8 cellular contexts compared by ENCODE assay signal in genomic region chr18:61435064-61435652, GRCh38.
A peak's percentile ranks its signal among the peaks of the same experiment; 100 is the strongest.
DNase-seq lines count a peak whose midpoint lies in the region; ATAC-seq and TF ChIP-seq lines count a peak whose summit lies in the region.

No MANE protein-coding gene starts in this region.

- TF ChIP-seq CTCF in astrocyte of the spinal cord (IDR thresholded peaks at IDR 0.05; ENCODE audit: low read depth, low read length) (peak; percentile 59), nephron (IDR thresholded peaks at IDR 0.05; ENCODE audit: unreplicated experiment in 3 of 3) (peak; percentile 34 to 48 (median 35)), gastrocnemius medialis (IDR thresholded peaks at IDR 0.05 in 4 of 5, conservative IDR thresholded peaks at IDR 0.05 in 1 of 5) (peak in 1 of 5 experiments; percentile 13), sigmoid colon (IDR thresholded peaks at IDR 0.05) (no peak)

- H3K4me1 Mint-ChIP-seq in nephron: no peaks in the 10 kb centered on the region

- H3K4me3 ChIP-seq in astrocyte of the spinal cord (ENCODE audit: low read depth, low read length) (no peak overlapping the region), gastrocnemius medialis (no peak overlapping the region), sigmoid colon (no peak overlapping the region)

- WGBS in sigmoid colon, 2 donors: 11 to 46% methylated on average over 3 of the region's 3 CpGs

- in situ Hi-C loops in astrocyte of the spinal cord (cut with HindIII; ENCODE audit: low sequenced_read_pairs) (no loop called here), gastrocnemius medialis (cut with MboI; ENCODE audit: low sequenced_read_pairs in 4 of 4) (loop anchor here in 1 of 4 donors (25.0 kb wide), 1 partner anchor 98 kb away; the partner anchor contains the start of gene CDH20)

- H3K27me3 ChIP-seq in gastrocnemius medialis (no peaks in the 10 kb centered on the region), sigmoid colon (no peaks in the 10 kb centered on the region)

- peak; percentile 88 for ATAC-seq in GM21526 (IDR thresholded peaks at IDR 0.05; ENCODE audit: low FRiP score, unreplicated experiment)
- no peak for ATAC-seq in gastrocnemius medialis

- H3K27me3 Mint-ChIP-seq in nephron (ENCODE audit: low read depth): no peaks in the 10 kb centered on the region

- H3K9me3 ChIP-seq in gastrocnemius medialis (no peaks in the 10 kb centered on the region), sigmoid colon (peaks cover 0 to 4% (median 0%) of the 10 kb centered on the region in 4 donors)

- no peaks in the 10 kb centered on the region for H3K4me1 ChIP-seq in gastrocnemius medialis
- H3K4me1 ChIP-seq in sigmoid colon: no peaks in the 10 kb centered on the region

- H3K27ac ChIP-seq in gastrocnemius medialis: no peak overlapping the region
- no peak overlapping the region for H3K27ac ChIP-seq in sigmoid colon

- DNase-seq in NCI-H146 (lab: John Stamatoyannopoulos, UW): peak; percentile 18
- DNase-seq in NCI-H146 treated with DMSO at 0.1 percent for 48 hours (lab: John Stamatoyannopoulos, UW; ENCODE audit: unreplicated experiment): no peak
- DNase-seq in HT1080 (ENCODE audit: low read depth): peak; percentile 32
- DNase-seq in astrocyte of the spinal cord (ENCODE audit: low read depth, low spot score): no peak
- DNase-seq in gastrocnemius medialis: no peak
- no peak for DNase-seq in sigmoid colon

- H3K27ac Mint-ChIP-seq in nephron: no peak overlapping the region

- TF ChIP-seq EP300 in sigmoid colon (IDR thresholded peaks at IDR 0.05): no peak

- H3K9me3 Mint-ChIP-seq in nephron: no peaks in the 10 kb centered on the region

- no peak overlapping the region for H3K4me3 Mint-ChIP-seq in nephron

- H3K36me3 Mint-ChIP-seq in nephron (ENCODE audit: low read depth): no peaks in the 10 kb centered on the region

- intact Hi-C loops in gastrocnemius medialis (cut with DNase I; ENCODE audit: low total_unique reads): no loop called here
- intact Hi-C loops in sigmoid colon (cut with DNase I): no loop called here

- TF ChIP-seq POLR2A in gastrocnemius medialis (IDR thresholded peaks at IDR 0.05) (no peak), sigmoid colon (IDR thresholded peaks at IDR 0.05) (no peak)

- H3K36me3 ChIP-seq in gastrocnemius medialis: no peaks in the 10 kb centered on the region
- no peaks in the 10 kb centered on the region for H3K36me3 ChIP-seq in sigmoid colon

Comparison
In these comparisons a context has a peak if more than half of its experiments do, and no peak if none do; other contexts are left out.
1. DNase-seq: peak in NCI-H146 (single experiment) and HT1080 (single experiment); none in NCI-H146 treated with DMSO at 0.1 percent for 48 hours (single experiment), astrocyte of the spinal cord (single experiment), gastrocnemius medialis (0 of 2) and sigmoid colon (single experiment).
2. CTCF ChIP-seq: peak in astrocyte of the spinal cord (single experiment) and nephron (3 of 3); none in sigmoid colon (0 of 4).